In genomic region chr2:29123584-29124349, GRCh38 we compare ENCODE assay signal across 1 cellular context.
TF ChIP-seq lines count a peak whose summit lies in the region.

No MANE protein-coding gene starts in this region.

TF ChIP-seq in endothelial cell of umbilical vein, 7 proteins besides CTCF, POLR2A, EP300 and RAD21 (continued from another document):
- TF ChIP-seq FOS (IDR thresholded peaks at IDR 0.05; ENCODE audit: borderline replicate concordance, insufficient read depth, low read length) (peak; percentile 71), JUN (IDR thresholded peaks at IDR 0.05; ENCODE audit: borderline replicate concordance, insufficient read depth, insufficient read length, low read depth) (peak; percentile 40), POLR2AphosphoS5 (IDR thresholded peaks at IDR 0.05; ENCODE audit: insufficient read depth, low read depth, low read length) (no peak)
